1 cellular context compared by ENCODE assay signal in genomic region chr20:34315236-34315635, GRCh38.
TF ChIP-seq lines count a peak whose summit lies in the region.

No MANE protein-coding gene starts in this region.

TF ChIP-seq in HCT116, 20 proteins besides CTCF, POLR2A, EP300 and RAD21 (continued from another document):
- TF ChIP-seq SIN3A (IDR thresholded peaks at IDR 0.05; ENCODE audit: low read depth) (no peak), ZFX (IDR thresholded peaks at IDR 0.05) (no peak), EZH2 (IDR thresholded peaks at IDR 0.05) (no peak), ATF3 (IDR thresholded peaks at IDR 0.05) (no peak), JUND (IDR thresholded peaks at IDR 0.05) (no peak), CBX3 (IDR thresholded peaks at IDR 0.05; ENCODE audit: low read depth) (no peak), CEBPB (IDR thresholded peaks at IDR 0.05; ENCODE audit: low read depth) (no peak), MAX (IDR thresholded peaks at IDR 0.05) (no peak; the same call in 1 of the 2 replicates), POLR2AphosphoS5 (IDR thresholded peaks at IDR 0.05; ENCODE audit: low read depth, low read length) (no peak), TCF7L2 (IDR thresholded peaks at IDR 0.05; ENCODE audit: borderline replicate concordance, extremely low read depth, insufficient read depth, insufficient read length) (no peak), EZH2phosphoT487 (IDR thresholded peaks at IDR 0.05; ENCODE audit: borderline replicate concordance) (no peak), YY1 (IDR thresholded peaks at IDR 0.05; ENCODE audit: extremely low read depth, insufficient replicate concordance, low read depth, low read length) (no peak), REST (IDR thresholded peaks at IDR 0.05; ENCODE audit: low read depth) (no peak), ELF1 (IDR thresholded peaks at IDR 0.05; ENCODE audit: borderline replicate concordance, low read depth) (no peak), EGR1 (IDR thresholded peaks at IDR 0.05; ENCODE audit: low read depth) (no peak)
